Comparison of ENCODE assay signal across 8 cellular contexts in the genomic region with DNA sequence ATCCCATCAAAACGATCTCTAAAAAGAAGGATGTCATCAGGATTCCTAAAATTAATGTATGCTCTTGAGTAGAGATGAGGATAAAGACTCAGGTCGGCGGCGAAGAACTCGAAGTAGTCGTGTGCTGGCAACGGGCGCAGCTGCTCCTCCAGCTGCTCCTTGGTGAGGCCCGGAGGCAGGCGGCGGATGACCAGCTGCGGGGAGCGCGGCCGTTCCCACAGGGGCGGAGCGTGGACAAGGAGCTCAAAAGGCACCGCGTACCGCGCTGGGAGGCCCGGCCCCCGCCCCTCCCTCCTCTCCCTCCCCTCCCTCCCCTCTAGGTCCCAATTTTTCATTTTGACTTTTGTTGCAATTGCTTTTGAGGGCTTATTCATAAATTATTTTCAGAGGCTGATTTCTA.
DNase-seq lines count a peak whose midpoint lies in the region; ATAC-seq and TF ChIP-seq lines count a peak whose summit lies in the region.
"Not testable (repeated sequence)": the region's sequence is repeated elsewhere in the genome, so short reads cannot be mapped to it uniquely, and the experiment has no call there.

No MANE protein-coding gene starts in this region.

- H3K4me1 ChIP-seq in GM23338 (ENCODE audit: insufficient read depth); left lung; trophoblast cell (ENCODE audit: control insufficient read depth in 1 of 2, insufficient read depth in 2 of 2, low read length in 2 of 2): not testable (repeated sequence)

- peak; percentile 65 for ATAC-seq in GM23338
- peak; percentile 54 for ATAC-seq in WTC11
- peak; percentile 47 for ATAC-seq in left ventricle myocardium superior
- ATAC-seq in left lung, result peak; percentile 31

- H2AK5ac ChIP-seq in trophoblast cell (ENCODE audit: low read length), result not testable (repeated sequence)

- not testable (repeated sequence) for H3K23ac ChIP-seq in trophoblast cell (ENCODE audit: low read length)

- peak; percentile 1 for DNase-seq in AG08396 (ENCODE audit: low spot score)
- peak; percentile 43 for DNase-seq in GM23338 (ENCODE audit: low spot score)
- peak; percentile 74 to 84 for DNase-seq in NCI-H524 (lab: John Stamatoyannopoulos, UW)
- peak; percentile 14 for DNase-seq in WTC11 (ENCODE audit: low spot score)
- DNase-seq in epithelial cell of esophagus (ENCODE audit: low read depth), result peak; percentile 1
- peak; percentile 29 for DNase-seq in left ventricle myocardium superior
- DNase-seq in left lung, result peak in 1 of 2 donors; percentile 39
- DNase-seq in trophoblast cell, result peak; percentile 53 to 62

- WGBS in trophoblast cell (ENCODE audit: extremely low coverage, insufficient coverage, insufficient read length), result no CpG with 5 or more reads among the region's 23 CpGs

- not testable (repeated sequence) for H3K36me3 Mint-ChIP-seq in GM23338 (ENCODE audit: low read depth); WTC11

- H3K4me1 Mint-ChIP-seq in GM23338 (peaks cover 15% of the 10 kb centered on the region), WTC11 (peaks cover 15% of the 10 kb centered on the region)

- not testable (repeated sequence) for H3K9me3 ChIP-seq in left lung; trophoblast cell (ENCODE audit: insufficient read depth, low read depth, low read length)

- not testable (repeated sequence) for H3K79me1 ChIP-seq in trophoblast cell (ENCODE audit: low read length)

- TF ChIP-seq CTCF in GM23338 (conservative IDR thresholded peaks at IDR 0.05; ENCODE audit: low read depth in 2 of 2); WTC11 (IDR thresholded peaks at IDR 0.05); epithelial cell of esophagus (IDR thresholded peaks at IDR 0.05; ENCODE audit: insufficient read depth, low read depth, low read length, missing control alignments); left lung (IDR thresholded peaks at IDR 0.05): not testable (repeated sequence)

- POLR2A ChIA-PET in WTC11 (lab: Charles Lee), result not testable (repeated sequence)

- H3K4ac ChIP-seq in trophoblast cell (ENCODE audit: low read depth, low read length), result not testable (repeated sequence)

- not testable (repeated sequence) for H3F3A ChIP-seq in GM23338 (replicated peaks; ENCODE audit: low read depth)

- not testable (repeated sequence) for H4K8ac ChIP-seq in trophoblast cell (ENCODE audit: low read depth, low read length)

- not testable (repeated sequence) for H3K9me3 Mint-ChIP-seq in GM23338, WTC11

- H3K27ac ChIP-seq in GM23338 (ENCODE audit: low read depth); left lung; trophoblast cell (ENCODE audit: low read depth, low read length): not testable (repeated sequence)

- H3K4me2 ChIP-seq in GM23338, result peak overlapping the region; percentile 57; the same call in 1 of the 2 replicates
- not testable (repeated sequence) for H3K4me2 ChIP-seq in trophoblast cell (ENCODE audit: low read length)

- H4K20me1 ChIP-seq in GM23338 (replicated peaks; ENCODE audit: insufficient read depth), result not testable (repeated sequence)

- H3K9ac ChIP-seq in trophoblast cell (ENCODE audit: low read length), result not testable (repeated sequence)

- not testable (repeated sequence) for H3K4me3 ChIP-seq in GM23338; epithelial cell of esophagus (ENCODE audit: low read length); left lung; trophoblast cell (ENCODE audit: low read depth, low read length)

- CTCF ChIA-PET in WTC11 (lab: Charles Lee), result not testable (repeated sequence)

- not testable (repeated sequence) for H3K27ac Mint-ChIP-seq in GM23338, WTC11

- not testable (repeated sequence) for H3K18ac ChIP-seq in trophoblast cell (ENCODE audit: low read length)

- H3K36me3 ChIP-seq in GM23338 (ENCODE audit: insufficient read depth); left lung; trophoblast cell (ENCODE audit: control insufficient read depth in 1 of 2, insufficient read depth in 2 of 2, low read length in 2 of 2): not testable (repeated sequence)

- not testable (repeated sequence) for H2BK5ac ChIP-seq in trophoblast cell (ENCODE audit: low read depth, low read length, poor library complexity)

- H3K4me3 Mint-ChIP-seq in GM23338, WTC11: not testable (repeated sequence)

- not testable (repeated sequence) for H3K27me3 Mint-ChIP-seq in GM23338 (ENCODE audit: insufficient read depth, low read depth, poor library complexity); WTC11 (ENCODE audit: low read depth)

- not testable (repeated sequence) for H2AFZ ChIP-seq in GM23338; trophoblast cell (ENCODE audit: insufficient read depth, low read length, poor library complexity)

- not testable (repeated sequence) for H3K79me2 ChIP-seq in GM23338 (replicated peaks; ENCODE audit: insufficient read depth); trophoblast cell (ENCODE audit: control insufficient read depth, insufficient read depth, low read length, poor library complexity)

- H3K14ac ChIP-seq in trophoblast cell (ENCODE audit: low read length), result not testable (repeated sequence)

- intact Hi-C loops in left ventricle myocardium superior (cut with micrococcal nuclease); left lung (cut with DNase I): not testable (repeated sequence)

- H4K12ac ChIP-seq in trophoblast cell (ENCODE audit: low read depth, low read length), result not testable (repeated sequence)

- H2BK120ac ChIP-seq in trophoblast cell (ENCODE audit: insufficient read depth, low read length, poor library complexity), result not testable (repeated sequence)

- H3K27me3 ChIP-seq in GM23338 (ENCODE audit: insufficient read depth); left lung; trophoblast cell (ENCODE audit: insufficient read depth, low read length): not testable (repeated sequence)

- not testable (repeated sequence) for H4K91ac ChIP-seq in trophoblast cell (ENCODE audit: low read depth, low read length)

- H3K9me2 ChIP-seq in GM23338 (ENCODE audit: insufficient read depth), result not testable (repeated sequence)

- not testable (repeated sequence) for H2BK12ac ChIP-seq in trophoblast cell (ENCODE audit: low read length)
